Comparison of ENCODE assay signal across 1 cellular context in genomic region chr5:1466631-1467265, GRCh38.
TF ChIP-seq lines count a peak whose summit lies in the region.

No MANE protein-coding gene starts in this region.

TF ChIP-seq in H1, 55 proteins besides CTCF, POLR2A, EP300 and RAD21:
- TF ChIP-seq CHD2 (IDR thresholded peaks at IDR 0.05; ENCODE audit: low read length) = no peak
- peak; percentile 37; the same call in 1 of the 2 replicates for TF ChIP-seq POLR2AphosphoS5 (IDR thresholded peaks at IDR 0.05; ENCODE audit: low read depth, low read length)
